In the genomic region with DNA sequence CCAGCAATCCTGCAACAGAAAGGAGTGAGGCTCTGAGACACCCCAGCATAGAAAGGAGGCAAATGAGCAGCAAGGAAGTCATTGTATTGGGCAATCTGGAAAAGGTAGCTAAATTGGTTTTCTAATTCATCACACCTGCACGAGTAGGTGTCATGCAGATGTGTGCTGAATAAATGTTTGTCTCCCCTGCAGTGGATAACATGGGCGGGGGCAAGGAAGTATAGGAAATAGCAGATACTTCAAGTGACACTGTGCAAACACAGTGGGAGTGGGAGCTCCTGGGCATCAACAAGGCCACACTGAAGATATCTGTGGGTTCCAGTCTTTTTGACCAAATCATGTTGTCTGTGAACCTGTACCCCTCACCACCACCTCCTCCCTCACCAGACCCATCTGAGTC, we compare ENCODE assay signal across 16 cellular contexts. TPM values are rescaled to one million over a fixed set of nuclear protein-coding genes. Genes with fewer than 3 reads are reported as not detected.
DNase-seq lines count a peak whose midpoint lies in the region; ATAC-seq and TF ChIP-seq lines count a peak whose summit lies in the region.
"Had no signal": no experiment of that assay in that cellular context is flagged by ENCODE, and none has a peak within 500 bp of the region (broad histone marks: within the 10 kb centered on the region; RNA-seq: fewer than 3 reads in every experiment).

No MANE protein-coding gene starts in this region.

- ATAC-seq in mucosa of descending colon (peak; percentile 67), GM21723 (IDR thresholded peaks at IDR 0.05; ENCODE audit: unreplicated experiment) (no peak)

- no peak overlapping the region for H3K27ac ChIP-seq in tibial artery
- H3K27ac ChIP-seq: 22Rv1 had no signal

- H3K4me3 ChIP-seq in mucosa of descending colon (no peak overlapping the region), tibial artery (no peak overlapping the region)
- H3K4me3 ChIP-seq: HAP-1 had no signal

- H3K4me1 ChIP-seq in mucosa of descending colon (ENCODE audit: low read depth) (no peaks in the 10 kb centered on the region), tibial artery (no peaks in the 10 kb centered on the region)
- H3K4me1 ChIP-seq: HAP-1 had no signal

- H3K9me3 ChIP-seq in mucosa of descending colon, result no peaks in the 10 kb centered on the region
- no peaks in the 10 kb centered on the region for H3K9me3 ChIP-seq in tibial artery
- H3K9me3 ChIP-seq: HAP-1 had no signal

- TF ChIP-seq CTCF in mucosa of descending colon (IDR thresholded peaks at IDR 0.05) (no peak), tibial artery (IDR thresholded peaks at IDR 0.05) (no peak)

- no peaks in the 10 kb centered on the region for H3K36me3 ChIP-seq in mucosa of descending colon (ENCODE audit: low read depth)
- no peaks in the 10 kb centered on the region for H3K36me3 ChIP-seq in tibial artery
- H3K36me3 ChIP-seq: HAP-1 had no signal

- peak; percentile 23 for DNase-seq in DMS153 (lab: John Stamatoyannopoulos, UW)
- DNase-seq in DMS153 treated with DMSO at 0.1 percent for 48 hours (lab: John Stamatoyannopoulos, UW; ENCODE audit: unreplicated experiment), result no peak
- peak; percentile 27 for DNase-seq in NCI-H748 (lab: John Stamatoyannopoulos, UW; ENCODE audit: unreplicated experiment)
- no peak for DNase-seq in NCI-H748 treated with DMSO at 0.1 percent for 48 hours (lab: John Stamatoyannopoulos, UW)
- peak; percentile 53 for DNase-seq in NCI-H69 (lab: John Stamatoyannopoulos, UW)
- peak in 1 of 3 donors; percentile 5 for DNase-seq in mucosa of descending colon
- DNase-seq in tibial artery, result no peak
- DNase-seq: CD8-positive, alpha-beta memory T cell; DND-41; GDM1 had no signal

- intact Hi-C loops in mucosa of descending colon (cut with DNase I, micrococcal nuclease), result no loop called here
- intact Hi-C loops in tibial artery (cut with DNase I; ENCODE audit: low total_unique reads), result no loop called here

- no peaks in the 10 kb centered on the region for H3K27me3 ChIP-seq in tibial artery

RNA-seq across cellular contexts. Expression of a gene that starts 14.4 kb away (rescaled TPM):
- total RNA-seq in mucosa of descending colon, result under 1 TPM; 0.16 to 0.70 (median 0.35) TPM
- total RNA-seq: A673; CD8-positive, alpha-beta memory T cell; H1; HT1080 had no signal

RNA-seq across cellular contexts. Expression of a gene that starts 29.6 kb away (rescaled TPM):
- total RNA-seq in mucosa of descending colon, result under 1 TPM in 2 of 3 donors, not detected in 1; 0.17 to 0.41 TPM
- total RNA-seq: A673; CD8-positive, alpha-beta memory T cell; H1; HT1080 had no signal

RNA-seq across cellular contexts. Expression of a gene that starts 50.9 kb away (rescaled TPM):
- not detected for total RNA-seq in mucosa of descending colon
- total RNA-seq: A673; CD8-positive, alpha-beta memory T cell; H1; HT1080 had no signal

RNA-seq across cellular contexts. Expression of a gene that starts 52.7 kb away (rescaled TPM):
- 10 to 100 TPM; 41.4 to 48.6 (median 47.0) TPM for total RNA-seq in mucosa of descending colon

Comparison
In these comparisons a context has a peak if more than half of its experiments do, and no peak if none do; other contexts are left out.
1. DNase-seq: peak in DMS153 (single experiment), NCI-H748 (single experiment) and NCI-H69 (single experiment); none in DMS153 treated with DMSO at 0.1 percent for 48 hours (single experiment), NCI-H748 treated with DMSO at 0.1 percent for 48 hours (single experiment) and tibial artery (0 of 2).